Comparison of ENCODE assay signal across 15 cellular contexts in genomic region chr17:10172778-10173177, GRCh38. TPM values are rescaled to one million over a fixed set of nuclear protein-coding genes. Genes with fewer than 3 reads are reported as not detected.
"Had no signal": no experiment of that assay in that cellular context is flagged by ENCODE, and none has a peak within 500 bp of the region (broad histone marks: within the 10 kb centered on the region; RNA-seq: fewer than 3 reads in every experiment).

No MANE protein-coding gene starts in this region.

- H3K9me3 Mint-ChIP-seq: activated CD4-positive, alpha-beta T cell treated with anti-CD3 and anti-CD28 coated beads, Interleukin-2, amount 10 ng/mL, durations not matched to agents 7 days and 5 days; central memory CD8-positive, alpha-beta T cell; T-helper 2 cell treated with Interferon-gamma antibody and Interleukin-4, amounts not matched to agents 5 μg/mL and 100 μg/mL, for 36 hours had no signal

- H3K27ac ChIP-seq: prostate gland, thoracic aorta had no signal

- H3K27me3 Mint-ChIP-seq: brain; central memory CD8-positive, alpha-beta T cell had no signal

- H3K36me3 Mint-ChIP-seq: activated naive CD8-positive, alpha-beta T cell treated with anti-CD3 and anti-CD28 coated beads for 36 hours had no signal

- H3K9me3 ChIP-seq: esophagus squamous epithelium, prostate gland, thoracic aorta had no signal

- H3K27ac Mint-ChIP-seq: activated CD4-positive, alpha-beta T cell treated with anti-CD3 and anti-CD28 coated beads, Interleukin-2, amount 10 ng/mL, durations not matched to agents 7 days and 5 days; activated naive CD8-positive, alpha-beta T cell treated with anti-CD3 and anti-CD28 coated beads for 36 hours; activated T-helper 1 cell treated with anti-CD3 and anti-CD28 coated beads, Interleukin-12 subunit alpha, Interleukin-12 subunit beta, Interleukin-2, Interleukin-4 antibody, amounts not matched to agents 30 ng/mL and 10 ng/mL and 1 ng/mL, durations not matched to agents 14 hours and 24 hours and 36 hours; T-helper 2 cell treated with Interferon-gamma antibody and Interleukin-4, amounts not matched to agents 5 μg/mL and 100 μg/mL, for 36 hours had no signal

- DNase-seq: activated CD4-positive, alpha-beta T cell treated with anti-CD3 and anti-CD28 coated beads, Interleukin-2, amount 10 ng/mL, durations not matched to agents 7 days and 5 days; activated CD4-positive, CD25-positive, alpha-beta regulatory T cell; activated CD8-positive, alpha-beta memory T cell treated with anti-CD3 and anti-CD28 coated beads for 24 hours; activated naive CD8-positive, alpha-beta T cell treated with anti-CD3 and anti-CD28 coated beads for 36 hours; amygdala; effector CD8-positive, alpha-beta T cell; esophagus squamous epithelium; kidney glomerular epithelial cell had no signal

- H3K4me3 ChIP-seq: esophagus squamous epithelium, prostate gland, thoracic aorta had no signal

- H3K36me3 ChIP-seq: esophagus squamous epithelium, prostate gland, thoracic aorta had no signal

- H3K27me3 ChIP-seq: esophagus squamous epithelium had no signal

- FAIRE-seq: endothelial cell of umbilical vein had no signal

- H3K4me1 ChIP-seq: prostate gland had no signal

- H3K4me3 Mint-ChIP-seq: activated CD4-positive, alpha-beta T cell treated with anti-CD3 and anti-CD28 coated beads, Interleukin-2, amount 10 ng/mL, durations not matched to agents 7 days and 5 days; activated naive CD8-positive, alpha-beta T cell treated with anti-CD3 and anti-CD28 coated beads for 36 hours; activated T-helper 1 cell treated with anti-CD3 and anti-CD28 coated beads, Interleukin-12 subunit alpha, Interleukin-12 subunit beta, Interleukin-2, Interleukin-4 antibody, amounts not matched to agents 30 ng/mL and 10 ng/mL and 1 ng/mL, durations not matched to agents 14 hours and 24 hours and 36 hours; central memory CD8-positive, alpha-beta T cell; T-helper 2 cell treated with Interferon-gamma antibody and Interleukin-4, amounts not matched to agents 5 μg/mL and 100 μg/mL, for 36 hours had no signal

RNA-seq across cellular contexts. Expression of gene GAS7, which starts 25.6 kb away (rescaled TPM):
- total RNA-seq: endothelial cell of umbilical vein had no signal
- polyA plus RNA-seq: endothelial cell of umbilical vein had no signal
